Comparison of ENCODE assay signal across 7 cellular contexts in genomic region chr12:106584104-106585064, GRCh38. TPM values are rescaled to one million over a fixed set of nuclear protein-coding genes. Genes with fewer than 3 reads are reported as not detected.
DNase-seq lines count a peak whose midpoint lies in the region; ATAC-seq and TF ChIP-seq lines count a peak whose summit lies in the region.

No MANE protein-coding gene starts in this region.

- no peaks in the 10 kb centered on the region for H3K79me1 ChIP-seq in neuronal stem cell (ENCODE audit: low read depth, low read length)

- no peak overlapping the region for H3K14ac ChIP-seq in neuronal stem cell (ENCODE audit: low read length)

- H3K9ac ChIP-seq in neuronal stem cell (ENCODE audit: low read depth, low read length, poor library complexity), result peak overlapping the region; percentile 61

- H3K27me3 ChIP-seq in neuronal stem cell (ENCODE audit: control insufficient read depth in 3 of 3, insufficient read depth in 3 of 3, low read depth in 1 of 3, low read length in 3 of 3), result peaks cover 0 to 70% (median 8%) of the 10 kb centered on the region in 3 experiments

- no peaks in the 10 kb centered on the region for H3K9me3 ChIP-seq in neuronal stem cell (replicated peaks in 1 of 2; ENCODE audit: control insufficient read depth in 2 of 2, insufficient read depth in 1 of 2, low read depth in 1 of 2, low read length in 2 of 2)

- no peak overlapping the region for H3K23ac ChIP-seq in neuronal stem cell (ENCODE audit: low read depth, low read length, poor library complexity)

- H3K4me3 ChIP-seq in choroid plexus epithelial cell (ENCODE audit: low read depth, low read length), result no peak overlapping the region
- H3K4me3 ChIP-seq in neuronal stem cell (ENCODE audit: low read length in 2 of 2), result peak overlapping the region; percentile 63 to 83

- H3K4me2 ChIP-seq in neuronal stem cell (ENCODE audit: insufficient read depth, low read length, poor library complexity, severe bottlenecking), result peak overlapping the region; percentile 92

- H3K18ac ChIP-seq in neuronal stem cell (ENCODE audit: low read length), result peak overlapping the region; percentile 85

- no peak overlapping the region for H3K27ac ChIP-seq in neuronal stem cell (replicated peaks; ENCODE audit: low read length)

- ATAC-seq in HG02678 (IDR thresholded peaks at IDR 0.05; ENCODE audit: unreplicated experiment), result no peak

- H2AK5ac ChIP-seq in neuronal stem cell (ENCODE audit: low read depth, low read length), result no peak overlapping the region

- no CpG with 5 or more reads among the region's 41 CpGs for WGBS in neuronal stem cell (ENCODE audit: extremely low coverage in 2 of 2, insufficient read length in 2 of 2, insufficient replicate concordance in 1 of 2), 2 donors

- TF ChIP-seq CTCF in choroid plexus epithelial cell (conservative IDR thresholded peaks at IDR 0.05; ENCODE audit: low read depth, low read length), result no peak

- H2BK15ac ChIP-seq in neuronal stem cell (ENCODE audit: low read length), result no peak overlapping the region

- no peak overlapping the region for H4K91ac ChIP-seq in neuronal stem cell (ENCODE audit: low read depth, low read length, poor library complexity)

- H3K4me1 ChIP-seq in neuronal stem cell (ENCODE audit: control insufficient read depth in 2 of 2, insufficient read depth in 1 of 2, low read depth in 1 of 2, low read length in 2 of 2), result peaks cover 27 to 34% of the 10 kb centered on the region in 2 donors

- H3K36me3 ChIP-seq in neuronal stem cell (replicated peaks in 1 of 2; ENCODE audit: control insufficient read depth in 2 of 2, insufficient read depth in 2 of 2, low read length in 2 of 2), result peaks cover 0 to 36% of the 10 kb centered on the region in 2 donors

- H3K4ac ChIP-seq in neuronal stem cell (ENCODE audit: low read length), result no peak overlapping the region

- H2BK12ac ChIP-seq in neuronal stem cell (ENCODE audit: low read length), result no peak overlapping the region

- no peak overlapping the region for H2BK5ac ChIP-seq in neuronal stem cell (ENCODE audit: low read length)

- no peak overlapping the region for H4K8ac ChIP-seq in neuronal stem cell (ENCODE audit: low read depth, low read length)

- H2BK120ac ChIP-seq in neuronal stem cell (ENCODE audit: low read depth, low read length), result peak overlapping the region; percentile 7

- no peak overlapping the region for H2AFZ ChIP-seq in neuronal stem cell (ENCODE audit: low read length)

- DNase-seq in Daoy (ENCODE audit: low read depth), result peak; percentile 39
- DNase-seq in HuH-7 (ENCODE audit: low spot score), result peak; percentile 45
- peak; percentile 16 for DNase-seq in choroid plexus epithelial cell (ENCODE audit: low read depth)
- DNase-seq in neuronal stem cell (ENCODE audit: low spot score), result peak; percentile 49
- DNase-seq in HT-29 (ENCODE audit: low spot score), result no peak
- no peak for DNase-seq in NCI-H2107 (lab: John Stamatoyannopoulos, UW)

RNA-seq across cellular contexts. Expression of gene RFX4, which starts 1.6 kb away (rescaled TPM):
- total RNA-seq in Daoy (2014; rRNA removed; shearing (Covaris generic)), result not detected in 2 replicates
- polyA plus RNA-seq in neuronal stem cell (2013, experiment 1 of 2), result 0.89 TPM
- 0.89 TPM for polyA plus RNA-seq in neuronal stem cell (2013, experiment 2 of 2)
- total RNA-seq in HT-29 (2014; rRNA removed; shearing (Covaris generic)), result not detected in 2 replicates

Comparison
In these comparisons a context has a peak if more than half of its experiments do, and no peak if none do; other contexts are left out.
1. DNase-seq: peak in Daoy (single experiment), HuH-7 (single experiment), choroid plexus epithelial cell (single experiment) and neuronal stem cell (single experiment); none in HT-29 (single experiment) and NCI-H2107 (single experiment).